ENCODE assay signal across 1 cellular context in the genomic region with DNA sequence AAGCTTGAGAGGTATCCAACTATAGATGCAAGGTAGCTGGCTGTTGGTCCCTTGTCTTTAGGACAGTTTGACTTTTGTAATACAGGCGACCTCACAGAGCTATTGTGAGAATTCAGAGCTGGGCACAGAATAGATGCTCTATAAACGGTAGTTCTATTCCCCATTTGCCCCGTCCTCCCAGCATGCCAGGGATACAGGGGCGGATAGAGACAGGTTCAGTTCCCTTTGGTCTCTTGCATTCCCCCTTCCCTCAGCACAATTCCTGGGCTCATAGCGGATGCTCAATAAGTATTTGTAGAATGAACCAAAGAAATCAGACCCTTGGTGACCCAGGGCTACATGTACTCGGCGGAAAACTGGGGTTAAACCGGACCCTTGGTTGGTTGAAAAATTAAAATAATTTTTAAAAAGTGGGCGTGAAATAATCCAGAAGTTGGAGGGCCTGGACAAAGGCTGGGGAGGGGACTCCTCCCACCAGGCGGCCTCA.
TF ChIP-seq lines count a peak whose summit lies in the region.

No MANE protein-coding gene starts in this region.

TF ChIP-seq in GM23338, 12 proteins besides CTCF, POLR2A, EP300 and RAD21 (continued from another document):
- TF ChIP-seq, protein P1, sequence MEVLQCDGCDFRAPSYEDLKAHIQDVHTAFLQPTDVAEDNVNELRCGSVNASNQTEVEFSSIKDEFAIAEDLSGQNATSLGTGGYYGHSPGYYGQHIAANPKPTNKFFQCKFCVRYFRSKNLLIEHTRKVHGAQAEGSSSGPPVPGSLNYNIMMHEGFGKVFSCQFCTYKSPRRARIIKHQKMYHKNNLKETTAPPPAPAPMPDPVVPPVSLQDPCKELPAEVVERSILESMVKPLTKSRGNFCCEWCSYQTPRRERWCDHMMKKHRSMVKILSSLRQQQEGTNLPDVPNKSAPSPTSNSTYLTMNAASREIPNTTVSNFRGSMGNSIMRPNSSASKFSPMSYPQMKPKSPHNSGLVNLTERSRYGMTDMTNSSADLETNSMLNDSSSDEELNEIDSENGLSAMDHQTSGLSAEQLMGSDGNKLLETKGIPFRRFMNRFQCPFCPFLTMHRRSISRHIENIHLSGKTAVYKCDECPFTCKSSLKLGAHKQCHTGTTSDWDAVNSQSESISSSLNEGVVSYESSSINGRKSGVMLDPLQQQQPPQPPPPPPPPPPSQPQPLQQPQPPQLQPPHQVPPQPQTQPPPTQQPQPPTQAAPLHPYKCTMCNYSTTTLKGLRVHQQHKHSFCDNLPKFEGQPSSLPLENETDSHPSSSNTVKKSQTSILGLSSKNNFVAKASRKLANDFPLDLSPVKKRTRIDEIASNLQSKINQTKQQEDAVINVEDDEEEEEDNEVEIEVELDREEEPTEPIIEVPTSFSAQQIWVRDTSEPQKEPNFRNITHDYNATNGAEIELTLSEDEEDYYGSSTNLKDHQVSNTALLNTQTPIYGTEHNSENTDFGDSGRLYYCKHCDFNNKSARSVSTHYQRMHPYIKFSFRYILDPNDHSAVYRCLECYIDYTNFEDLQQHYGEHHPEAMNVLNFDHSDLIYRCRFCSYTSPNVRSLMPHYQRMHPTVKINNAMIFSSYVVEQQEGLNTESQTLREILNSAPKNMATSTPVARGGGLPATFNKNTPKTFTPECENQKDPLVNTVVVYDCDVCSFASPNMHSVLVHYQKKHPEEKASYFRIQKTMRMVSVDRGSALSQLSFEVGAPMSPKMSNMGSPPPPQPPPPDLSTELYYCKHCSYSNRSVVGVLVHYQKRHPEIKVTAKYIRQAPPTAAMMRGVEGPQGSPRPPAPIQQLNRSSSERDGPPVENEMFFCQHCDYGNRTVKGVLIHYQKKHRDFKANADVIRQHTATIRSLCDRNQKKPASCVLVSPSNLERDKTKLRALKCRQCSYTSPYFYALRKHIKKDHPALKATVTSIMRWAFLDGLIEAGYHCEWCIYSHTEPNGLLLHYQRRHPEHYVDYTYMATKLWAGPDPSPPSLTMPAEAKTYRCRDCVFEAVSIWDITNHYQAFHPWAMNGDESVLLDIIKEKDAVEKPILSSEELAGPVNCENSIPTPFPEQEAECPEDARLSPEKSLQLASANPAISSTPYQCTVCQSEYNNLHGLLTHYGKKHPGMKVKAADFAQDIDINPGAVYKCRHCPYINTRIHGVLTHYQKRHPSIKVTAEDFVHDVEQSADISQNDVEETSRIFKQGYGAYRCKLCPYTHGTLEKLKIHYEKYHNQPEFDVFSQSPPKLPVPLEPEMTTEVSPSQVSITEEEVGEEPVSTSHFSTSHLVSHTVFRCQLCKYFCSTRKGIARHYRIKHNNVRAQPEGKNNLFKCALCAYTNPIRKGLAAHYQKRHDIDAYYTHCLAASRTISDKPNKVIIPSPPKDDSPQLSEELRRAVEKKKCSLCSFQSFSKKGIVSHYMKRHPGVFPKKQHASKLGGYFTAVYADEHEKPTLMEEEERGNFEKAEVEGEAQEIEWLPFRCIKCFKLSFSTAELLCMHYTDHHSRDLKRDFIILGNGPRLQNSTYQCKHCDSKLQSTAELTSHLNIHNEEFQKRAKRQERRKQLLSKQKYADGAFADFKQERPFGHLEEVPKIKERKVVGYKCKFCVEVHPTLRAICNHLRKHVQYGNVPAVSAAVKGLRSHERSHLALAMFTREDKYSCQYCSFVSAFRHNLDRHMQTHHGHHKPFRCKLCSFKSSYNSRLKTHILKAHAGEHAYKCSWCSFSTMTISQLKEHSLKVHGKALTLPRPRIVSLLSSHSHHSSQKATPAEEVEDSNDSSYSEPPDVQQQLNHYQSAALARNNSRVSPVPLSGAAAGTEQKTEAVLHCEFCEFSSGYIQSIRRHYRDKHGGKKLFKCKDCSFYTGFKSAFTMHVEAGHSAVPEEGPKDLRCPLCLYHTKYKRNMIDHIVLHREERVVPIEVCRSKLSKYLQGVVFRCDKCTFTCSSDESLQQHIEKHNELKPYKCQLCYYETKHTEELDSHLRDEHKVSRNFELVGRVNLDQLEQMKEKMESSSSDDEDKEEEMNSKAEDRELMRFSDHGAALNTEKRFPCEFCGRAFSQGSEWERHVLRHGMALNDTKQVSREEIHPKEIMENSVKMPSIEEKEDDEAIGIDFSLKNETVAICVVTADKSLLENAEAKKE (CRISPR knock-in tag; IDR thresholded peaks at IDR 0.05): no peak
TF ChIP-seq in GM23338: peak in this region for 0.
